In genomic region chr2:209526541-209526940, GRCh38 we compare ENCODE assay signal across 8 cellular contexts.
A peak's percentile ranks its signal among the peaks of the same experiment; 100 is the strongest.
DNase-seq lines count a peak whose midpoint lies in the region; ATAC-seq and TF ChIP-seq lines count a peak whose summit lies in the region.

No MANE protein-coding gene starts in this region.

- peak; percentile 7 for DNase-seq in DMS53 (lab: John Stamatoyannopoulos, UW)
- no peak for DNase-seq in DMS53 treated with DMSO at 0.1 percent for 48 hours (lab: John Stamatoyannopoulos, UW; ENCODE audit: unreplicated experiment)
- DNase-seq in NOMO-1 treated with dmso at 0.1 percent for 144 hours (lab: John Stamatoyannopoulos, UW; ENCODE audit: unreplicated experiment), result peak; percentile 58
- peak; percentile 17 for DNase-seq in glomerular visceral epithelial cell (ENCODE audit: extremely low spot score)
- no peak for DNase-seq in thyroid gland
- no peak for DNase-seq in G401 (ENCODE audit: low spot score)
- DNase-seq in middle frontal gyrus (ENCODE audit: extremely low spot score, low spot score), result no peak
- DNase-seq in WTC11 (ENCODE audit: low spot score), result no peak

- intact Hi-C loops in thyroid gland (cut with DNase I), result no loop called here

- H3K4me1 ChIP-seq in thyroid gland, result peaks cover 27 to 31% of the 10 kb centered on the region in 2 donors

- no peak overlapping the region for H3K27ac Mint-ChIP-seq in WTC11

- no peaks in the 10 kb centered on the region for H3K9me3 Mint-ChIP-seq in WTC11

- no peaks in the 10 kb centered on the region for H3K27me3 ChIP-seq in thyroid gland

- H3K9me3 ChIP-seq in thyroid gland, result no peaks in the 10 kb centered on the region

- no peak for TF ChIP-seq POLR2A in thyroid gland (IDR thresholded peaks at IDR 0.05)

- in situ Hi-C loops in G401 (cut with HindIII; ENCODE audit: low sequenced_read_pairs), result no loop called here

- no peaks in the 10 kb centered on the region for H3K36me3 Mint-ChIP-seq in WTC11

- CTCF ChIA-PET in WTC11 (lab: Charles Lee), result interaction anchor here (1.0 kb wide), 1 partner anchor 101 kb away, joined by 3 read pairs; no protein-coding TSS in a partner anchor

- H3K4me1 Mint-ChIP-seq in WTC11, result peaks cover 9% of the 10 kb centered on the region

- TF ChIP-seq CTCF in thyroid gland (IDR thresholded peaks at IDR 0.05), result no peak
- no peak for TF ChIP-seq CTCF in WTC11 (IDR thresholded peaks at IDR 0.05)

- WGBS in thyroid gland, 2 donors, result 26 to 61% methylated on average over 2 of the region's 2 CpGs

- POLR2A ChIA-PET in WTC11 (lab: Charles Lee), result no interaction called here

- peaks cover 65% of the 10 kb centered on the region for H3K27me3 Mint-ChIP-seq in WTC11 (ENCODE audit: low read depth)

- H3K36me3 ChIP-seq in thyroid gland, result no peaks in the 10 kb centered on the region

- no peak overlapping the region for H3K4me3 Mint-ChIP-seq in WTC11

- H3K4me3 ChIP-seq in thyroid gland (replicated peaks in 1 of 3), result peak overlapping the region in 1 of 3 donors; percentile 4

- ATAC-seq in WTC11, result no peak

- H3K27ac ChIP-seq in thyroid gland, result peak overlapping the region; percentile 63 to 77 (median 67)

TF ChIP-seq in WTC11, 78 proteins besides CTCF, POLR2A, EP300 and RAD21:
- TF ChIP-seq ZNF396 (CRISPR knock-in tag; IDR thresholded peaks at IDR 0.05; ENCODE audit: borderline replicate concordance), result no peak
- TF ChIP-seq NFE2L1 (CRISPR knock-in tag; IDR thresholded peaks at IDR 0.05), result no peak
- TF ChIP-seq, protein P1, sequence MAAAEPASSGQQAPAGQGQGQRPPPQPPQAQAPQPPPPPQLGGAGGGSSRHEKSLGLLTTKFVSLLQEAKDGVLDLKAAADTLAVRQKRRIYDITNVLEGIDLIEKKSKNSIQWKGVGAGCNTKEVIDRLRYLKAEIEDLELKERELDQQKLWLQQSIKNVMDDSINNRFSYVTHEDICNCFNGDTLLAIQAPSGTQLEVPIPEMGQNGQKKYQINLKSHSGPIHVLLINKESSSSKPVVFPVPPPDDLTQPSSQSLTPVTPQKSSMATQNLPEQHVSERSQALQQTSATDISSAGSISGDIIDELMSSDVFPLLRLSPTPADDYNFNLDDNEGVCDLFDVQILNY (CRISPR knock-in tag; IDR thresholded peaks at IDR 0.05), result no peak
- TF ChIP-seq RELA (CRISPR knock-in tag; IDR thresholded peaks at IDR 0.05; ENCODE audit: borderline replicate concordance), result no peak
- no peak for TF ChIP-seq SP1 (CRISPR knock-in tag; conservative IDR thresholded peaks at IDR 0.05)

Comparison
In these comparisons a context has a peak if more than half of its experiments do, and no peak if none do; other contexts are left out.
1. DNase-seq: peak in DMS53 (single experiment), NOMO-1 treated with dmso at 0.1 percent for 144 hours (single experiment) and glomerular visceral epithelial cell (single experiment); none in DMS53 treated with DMSO at 0.1 percent for 48 hours (single experiment), thyroid gland (0 of 2), G401 (single experiment), middle frontal gyrus (single experiment) and WTC11 (single experiment).